ENCODE assay signal across 1 cellular context in the genomic region with DNA sequence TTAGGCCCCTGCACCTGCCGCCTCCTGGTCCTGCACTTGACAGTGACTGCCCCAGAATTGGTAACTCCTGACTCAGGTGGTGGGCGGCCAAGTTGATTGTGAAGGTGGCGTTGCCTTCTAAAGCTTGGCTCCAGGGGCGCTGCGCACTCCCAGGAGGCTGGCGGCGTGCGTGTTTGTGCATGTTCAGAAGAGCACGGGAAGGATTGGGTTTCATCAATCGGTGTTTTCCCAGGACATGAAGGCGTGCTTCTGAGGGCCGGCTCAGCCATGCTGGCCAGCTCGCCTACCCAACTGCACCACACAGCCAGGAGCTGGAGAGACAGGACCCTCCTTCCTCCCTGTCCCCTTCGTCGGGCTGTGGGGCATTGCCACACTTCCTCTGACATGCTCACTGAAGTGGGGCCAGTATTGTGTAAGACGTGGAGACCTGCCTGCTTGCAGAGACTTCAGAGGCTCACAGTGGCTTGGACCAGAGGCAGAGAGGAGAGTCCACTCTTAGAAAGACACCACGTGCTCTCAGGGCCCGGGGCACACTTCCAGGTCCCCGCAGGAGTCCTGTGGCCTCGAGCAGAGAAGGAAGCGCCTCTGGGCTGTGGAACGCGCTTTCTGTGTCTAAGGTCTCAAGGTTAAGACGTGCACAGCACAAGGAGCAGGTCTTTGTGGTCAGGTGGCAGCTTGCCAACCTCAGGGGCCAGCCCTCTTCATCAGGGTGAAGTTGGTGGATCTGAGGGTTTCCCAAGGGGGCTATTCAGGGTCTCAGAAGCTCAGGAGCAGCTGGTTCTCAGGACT.
TF ChIP-seq lines count a peak whose summit lies in the region.

No MANE protein-coding gene starts in this region.

TF ChIP-seq in GM23338, 12 proteins besides CTCF, POLR2A, EP300 and RAD21:
- TF ChIP-seq REST (IDR thresholded peaks at IDR 0.05; ENCODE audit: unreplicated experiment) (no peak), EZH2 (IDR thresholded peaks at IDR 0.05; ENCODE audit: low read depth, unreplicated experiment) (no peak), ZNF114 (CRISPR knock-in tag; IDR thresholded peaks at IDR 0.05) (no peak), CREB1 (CRISPR knock-in tag; IDR thresholded peaks at IDR 0.05; ENCODE audit: low read depth) (no peak), NANOG (IDR thresholded peaks at IDR 0.05; ENCODE audit: borderline replicate concordance) (no peak), ZNF462 (CRISPR knock-in tag; IDR thresholded peaks at IDR 0.05) (no peak), EZH2phosphoT487 (IDR thresholded peaks at IDR 0.05; ENCODE audit: unreplicated experiment) (no peak), POLR2AphosphoS5 (IDR thresholded peaks at IDR 0.05; ENCODE audit: low read depth) (no peak), JUNB (IDR thresholded peaks at IDR 0.05; ENCODE audit: unreplicated experiment) (no peak), ZNF331 (CRISPR knock-in tag; IDR thresholded peaks at IDR 0.05; ENCODE audit: low read depth) (no peak), STAT1 (IDR thresholded peaks at IDR 0.05; ENCODE audit: unreplicated experiment) (no peak)
- TF ChIP-seq, protein P1, sequence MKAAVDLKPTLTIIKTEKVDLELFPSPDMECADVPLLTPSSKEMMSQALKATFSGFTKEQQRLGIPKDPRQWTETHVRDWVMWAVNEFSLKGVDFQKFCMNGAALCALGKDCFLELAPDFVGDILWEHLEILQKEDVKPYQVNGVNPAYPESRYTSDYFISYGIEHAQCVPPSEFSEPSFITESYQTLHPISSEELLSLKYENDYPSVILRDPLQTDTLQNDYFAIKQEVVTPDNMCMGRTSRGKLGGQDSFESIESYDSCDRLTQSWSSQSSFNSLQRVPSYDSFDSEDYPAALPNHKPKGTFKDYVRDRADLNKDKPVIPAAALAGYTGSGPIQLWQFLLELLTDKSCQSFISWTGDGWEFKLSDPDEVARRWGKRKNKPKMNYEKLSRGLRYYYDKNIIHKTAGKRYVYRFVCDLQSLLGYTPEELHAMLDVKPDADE (IDR thresholded peaks at IDR 0.05): no peak
